Comparison of ENCODE assay signal across 34 cellular contexts in the genomic region with DNA sequence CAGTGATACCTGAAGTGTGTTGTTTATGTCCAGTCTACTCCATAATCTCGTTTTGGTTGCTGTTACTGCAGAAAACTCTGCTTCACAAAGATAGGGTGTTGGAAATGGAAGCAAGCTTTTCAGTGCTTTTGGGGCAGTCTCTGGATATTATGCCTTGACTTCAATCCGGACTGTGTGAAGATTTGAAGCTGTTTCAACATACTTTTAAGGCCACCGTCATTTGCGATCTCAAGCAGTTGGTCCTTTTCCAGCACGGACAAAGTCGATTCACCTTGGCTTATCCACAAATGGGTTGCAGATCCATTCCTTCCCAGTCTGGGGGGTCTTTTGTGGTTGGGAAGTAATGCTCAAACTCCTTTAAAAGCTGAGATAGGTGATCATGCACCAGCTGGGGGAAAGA. TPM values are rescaled to one million over a fixed set of nuclear protein-coding genes. Genes with fewer than 3 reads are reported as not detected.
A peak's percentile ranks its signal among the peaks of the same experiment; 100 is the strongest.
DNase-seq lines count a peak whose midpoint lies in the region; ATAC-seq, FAIRE-seq and TF ChIP-seq lines count a peak whose summit lies in the region.
"Had no signal": no experiment of that assay in that cellular context is flagged by ENCODE, and none has a peak within 500 bp of the region (broad histone marks: within the 10 kb centered on the region; RNA-seq: fewer than 3 reads in every experiment).

No MANE protein-coding gene starts in this region.

- no peak overlapping the region for H4K91ac ChIP-seq in IMR-90 (ENCODE audit: insufficient read depth, low read depth, low read length)

- H3K79me1 ChIP-seq in IMR-90 (ENCODE audit: low read depth in 1 of 2, low read length in 2 of 2), result no peaks in the 10 kb centered on the region

- no peak overlapping the region for H3K23ac ChIP-seq in IMR-90 (ENCODE audit: low read depth, low read length)

- in situ Hi-C loops in IMR-90 (cut with MboI; ENCODE audit: low sequenced_read_pairs), result no loop called here

- dilution Hi-C loops in IMR-90 (cut with HindIII; ENCODE audit: low sequenced_read_pairs, unreplicated experiment), result no loop called here
- dilution Hi-C loops in keratinocyte (cut with MboI; ENCODE audit: extremely low pct_ligation_motif_present, low sequenced_read_pairs), result no loop called here

- H2AK9ac ChIP-seq in IMR-90 (replicated peaks; ENCODE audit: low read depth, low read length, poor library complexity), result no peak overlapping the region

- BruUV-seq in IMR-90 (replicated peaks; lab: Mats Ljungman, UMichigan), result no TSS peak
- no TSS peak for BruUV-seq in A673 (replicated peaks; lab: Mats Ljungman, UMichigan)

- H2BK20ac ChIP-seq in IMR-90 (ENCODE audit: low read depth, low read length), result no peak overlapping the region

- DNase-seq in IMR-90 (no peak), body of pancreas (peak; percentile 36 to 62 (median 48)), keratinocyte (ENCODE audit: low read depth, low spot score) (no peak), pancreas (peak in 3 of 6 donors; percentile 31 to 49 (median 33)), DMS53 (lab: John Stamatoyannopoulos, UW) (no peak), NCI-H2171 (lab: John Stamatoyannopoulos, UW) (no peak), A673 (ENCODE audit: low spot score) (no peak)
- DNase-seq in activated CD4-positive, alpha-beta T cell treated with anti-CD3 and anti-CD28 coated beads, Interleukin-2, amount 50 U/mL, for 48 hours, result no peak
- DNase-seq: 8988T; ACHN; AML-193; BE2C; C1 segment of cervical spinal cord; Caco-2; Calu3; CD4-positive, alpha-beta memory T cell; CD4-positive, alpha-beta T cell; CD4-positive, CD25-positive, alpha-beta regulatory T cell; CD8-positive, alpha-beta memory T cell; CD8-positive, alpha-beta T cell; COR-L47; DMS 273 treated with DMSO at 0.1 percent for 48 hours; DMS153; DMS79; DMS79 treated with DMSO at 0.1 percent for 48 hours; DND-41; EL had no signal

- CTCF ChIA-PET in IMR-90 (lab: Yijun Ruan, JAX) (no interaction called here), A673 (lab: Charles Lee) (no interaction called here)

- H3K36me3 ChIP-seq in IMR-90 (ENCODE audit: control insufficient read depth, insufficient read depth, low read length) (no peaks in the 10 kb centered on the region), body of pancreas (replicated peaks in 1 of 2; ENCODE audit: insufficient read depth in 1 of 2, low read depth in 2 of 2) (no peaks in the 10 kb centered on the region), keratinocyte (ENCODE audit: control insufficient read depth in 2 of 2, extremely low read depth in 1 of 2, insufficient read depth in 2 of 2, low read length in 2 of 2) (no peaks in the 10 kb centered on the region), pancreas (no peaks in the 10 kb centered on the region), A673 (ENCODE audit: insufficient read depth, low read length, poor library complexity, severe bottlenecking) (no peaks in the 10 kb centered on the region)
- H3K36me3 ChIP-seq: BE2C; BLaER1; BLaER1 treated with 17β-estradiol and CSF1 and Interleukin-3, amounts not matched to agents 10 nM and 100 nM had no signal

- H3K9ac ChIP-seq in IMR-90 (ENCODE audit: low read depth, low read length) (no peak overlapping the region), keratinocyte (ENCODE audit: control insufficient read depth, extremely low read depth, insufficient read depth, low read length) (no peak overlapping the region)
- H3K9ac ChIP-seq: BLaER1; BLaER1 treated with 17β-estradiol and CSF1 and Interleukin-3, amounts not matched to agents 10 nM and 100 nM had no signal

- no peaks in the 10 kb centered on the region for H4K20me1 ChIP-seq in IMR-90 (ENCODE audit: insufficient read depth, low read length)
- no peaks in the 10 kb centered on the region for H4K20me1 ChIP-seq in keratinocyte (ENCODE audit: control insufficient read depth, extremely low read depth, insufficient read depth, low read length)
- H4K20me1 ChIP-seq: BLaER1; BLaER1 treated with 17β-estradiol and CSF1 and Interleukin-3, amounts not matched to agents 10 nM and 100 nM had no signal

- H3K79me2 ChIP-seq in keratinocyte (ENCODE audit: control insufficient read depth, insufficient read depth, low read length), result no peaks in the 10 kb centered on the region

- H2BK15ac ChIP-seq in IMR-90 (ENCODE audit: low read depth, low read length), result no peak overlapping the region

- no peak overlapping the region for H2AFZ ChIP-seq in IMR-90 (replicated peaks; ENCODE audit: low read length, poor library complexity)
- H2AFZ ChIP-seq in keratinocyte (ENCODE audit: control insufficient read depth, low read length), result no peak overlapping the region

- no peak for TF ChIP-seq RAD21 in IMR-90 (IDR thresholded peaks at IDR 0.05; ENCODE audit: low read length)

- H3K27me3 ChIP-seq in IMR-90 (ENCODE audit: control insufficient read depth, insufficient read depth, low read length) (no peaks in the 10 kb centered on the region), body of pancreas (no peaks in the 10 kb centered on the region), keratinocyte (ENCODE audit: control insufficient read depth, extremely low read depth, insufficient read depth, low read length) (no peaks in the 10 kb centered on the region), pancreas (no peaks in the 10 kb centered on the region), A673 (replicated peaks; ENCODE audit: insufficient read depth, low read depth, low read length, poor library complexity) (no peaks in the 10 kb centered on the region)
- H3K27me3 ChIP-seq: BE2C; BLaER1; BLaER1 treated with 17β-estradiol and CSF1 and Interleukin-3, amounts not matched to agents 10 nM and 100 nM had no signal

- no peak overlapping the region for H3K18ac ChIP-seq in IMR-90 (ENCODE audit: low read depth, low read length)

- H2BK5ac ChIP-seq in IMR-90 (ENCODE audit: low read depth, low read length, poor library complexity, severe bottlenecking), result no peak overlapping the region

- 0 out of 2 replicates have a peak overlapping the region, but pooled peaks have one; percentile 16 for H3K14ac ChIP-seq in IMR-90 (replicated peaks; ENCODE audit: low read depth, low read length)

- H3K4me3 ChIP-seq in IMR-90 (ENCODE audit: insufficient read depth, low read depth, low read length), result no peak overlapping the region
- no peak overlapping the region for H3K4me3 ChIP-seq in body of pancreas
- no peak overlapping the region for H3K4me3 ChIP-seq in keratinocyte (ENCODE audit: control insufficient read depth in 2 of 3, extremely low read depth in 1 of 3, insufficient read depth in 2 of 3, low read depth in 1 of 3, low read length in 3 of 3)
- H3K4me3 ChIP-seq in pancreas, result no peak overlapping the region
- no peak overlapping the region for H3K4me3 ChIP-seq in A673 (ENCODE audit: low read depth, low read length, poor library complexity, severe bottlenecking)
- H3K4me3 ChIP-seq: A549; BLaER1; BLaER1 treated with 17β-estradiol and CSF1 and Interleukin-3, amounts not matched to agents 10 nM and 100 nM had no signal

- H3K9me1 ChIP-seq in IMR-90 (ENCODE audit: insufficient read depth, low read length) (no peaks in the 10 kb centered on the region), keratinocyte (ENCODE audit: control insufficient read depth, extremely low read depth, insufficient read depth, low read length) (no peaks in the 10 kb centered on the region)

- H2BK120ac ChIP-seq in IMR-90 (ENCODE audit: low read depth, low read length), result no peak overlapping the region

- ATAC-seq in IMR-90 (ENCODE audit: low read depth) (no peak), body of pancreas (peak; percentile 76), pancreas (peak; percentile 74 to 87 (median 86))
- ATAC-seq: A549; CD8-positive, alpha-beta T cell had no signal

- no peak overlapping the region for H4K8ac ChIP-seq in IMR-90 (ENCODE audit: low read depth in 2 of 2, low read length in 2 of 2)

- H4K5ac ChIP-seq in IMR-90 (ENCODE audit: low read depth, low read length), result no peak overlapping the region

- POLR2A ChIA-PET in IMR-90 (lab: Charles Lee; ENCODE audit: unreplicated experiment) (interaction anchor here (0.6 kb wide), 1 partner anchor 566 kb away, joined by 3 read pairs; no protein-coding TSS in a partner anchor), A673 (lab: Charles Lee; ENCODE audit: low non-redundant PET) (no interaction called here)

- H3K27ac ChIP-seq in IMR-90 (ENCODE audit: insufficient read depth, low read length) (no peak overlapping the region), body of pancreas (peak overlapping the region; percentile 27 to 79 (median 67)), keratinocyte (ENCODE audit: control insufficient read depth, insufficient read depth, low read length) (no peak overlapping the region), pancreas (peak overlapping the region in 3 of 4 donors; percentile 24 to 33 (median 28)), A673 (ENCODE audit: low read depth, low read length, poor library complexity, severe bottlenecking) (no peak overlapping the region)
- H3K27ac ChIP-seq: 22Rv1; A549; BLaER1; BLaER1 treated with 17β-estradiol and CSF1 and Interleukin-3, amounts not matched to agents 10 nM and 100 nM; C4-2B had no signal

- H3K9me3 ChIP-seq in IMR-90 (ENCODE audit: control insufficient read depth, insufficient read depth, low read length) (no peaks in the 10 kb centered on the region), body of pancreas (no peaks in the 10 kb centered on the region), keratinocyte (ENCODE audit: control insufficient read depth, low read depth, low read length) (no peaks in the 10 kb centered on the region), pancreas (no peaks in the 10 kb centered on the region), A673 (ENCODE audit: low read depth, low read length, poor library complexity, severe bottlenecking) (no peaks in the 10 kb centered on the region)
- H3K9me3 ChIP-seq: A549, BE2C, BLaER1, Caco-2 had no signal

- H3K4me1 ChIP-seq in IMR-90 (ENCODE audit: control insufficient read depth, insufficient read depth, low read length), result no peaks in the 10 kb centered on the region
- H3K4me1 ChIP-seq in body of pancreas, result peaks cover 19% of the 10 kb centered on the region
- H3K4me1 ChIP-seq in keratinocyte (ENCODE audit: control insufficient read depth, extremely low read depth, insufficient read depth, low read length), result no peaks in the 10 kb centered on the region
- H3K4me1 ChIP-seq in pancreas, result peaks cover 4 to 17% (median 9%) of the 10 kb centered on the region in 3 donors
- H3K4me1 ChIP-seq in A673 (ENCODE audit: insufficient read depth, low read length, poor library complexity, severe bottlenecking), result no peaks in the 10 kb centered on the region
- H3K4me1 ChIP-seq: BLaER1 had no signal

- H3K4me2 ChIP-seq in IMR-90 (ENCODE audit: low read depth, low read length) (no peak overlapping the region), keratinocyte (ENCODE audit: control insufficient read depth, extremely low read depth, insufficient read depth, low read depth, low read length) (no peak overlapping the region)
- H3K4me2 ChIP-seq: A549; BLaER1; BLaER1 treated with 17β-estradiol and CSF1 and Interleukin-3, amounts not matched to agents 10 nM and 100 nM had no signal

- no peak for TF ChIP-seq CTCF in IMR-90 (conservative IDR thresholded peaks at IDR 0.05; ENCODE audit: low read depth, low read length)
- no peak for TF ChIP-seq CTCF in body of pancreas (IDR thresholded peaks at IDR 0.05)
- TF ChIP-seq CTCF in keratinocyte (optimal IDR thresholded peaks at IDR 0.05 in 1 of 3, IDR thresholded peaks at IDR 0.05 in 1 of 3, conservative IDR thresholded peaks at IDR 0.05 in 1 of 3; ENCODE audit: extremely low read depth in 1 of 3, insufficient read depth in 2 of 3, low read length in 3 of 3), result no peak
- no peak for TF ChIP-seq CTCF in pancreas (IDR thresholded peaks at IDR 0.05)
- TF ChIP-seq CTCF in A673 (conservative IDR thresholded peaks at IDR 0.05; ENCODE audit: low read depth, low read length), result no peak

- TF ChIP-seq POLR2A in IMR-90 (IDR thresholded peaks at IDR 0.05; ENCODE audit: low read depth, low read length), result no peak
- TF ChIP-seq POLR2A in body of pancreas (IDR thresholded peaks at IDR 0.05), result no peak

- intact Hi-C loops in IMR-90 (cut with micrococcal nuclease), result loop anchor here (2.0 kb wide), 1 partner anchor 17 kb away; no protein-coding TSS in a partner anchor
- intact Hi-C loops in body of pancreas (cut with DNase I), result no loop called here
- intact Hi-C loops in pancreas (cut with DNase I), result no loop called here
- intact Hi-C loops in A673 (cut with micrococcal nuclease; ENCODE audit: unreplicated experiment), result no loop called here

- H2AK5ac ChIP-seq in IMR-90 (ENCODE audit: low read depth, low read length), result no peak overlapping the region

- no peak overlapping the region for H3K56ac ChIP-seq in IMR-90 (ENCODE audit: extremely low read depth, insufficient read depth, low read length)

- FAIRE-seq in keratinocyte (lab: Jason Lieb, UNC), result peak; percentile 13
- no peak for FAIRE-seq in pancreas (lab: Jason Lieb, UNC)
- FAIRE-seq: A204.1, A549, D721Med had no signal

- H3K4ac ChIP-seq in IMR-90 (ENCODE audit: low read depth, low read length), result 0 out of 2 replicates have a peak overlapping the region, but pooled peaks have one; percentile 15

- no CpG with 5 or more reads among the region's 6 CpGs for WGBS in IMR-90 (ENCODE audit: extremely low coverage in 2 of 2, insufficient read length in 1 of 2), 2 experiments
- WGBS in body of pancreas, 2 donors, result 34 to 56% methylated on average over 5 to 6 of the region's 6 CpGs
- 40 to 46% methylated on average over 6 of the region's 6 CpGs for WGBS in pancreas, 2 donors

RNA-seq across cellular contexts. Expression of gene RBKS, which starts 20.4 kb away (rescaled TPM):
- total RNA-seq in IMR-90 (2012; rRNA removed), result 0.83 and 1.1 TPM in 2 replicates
- 1.1 and 1.4 TPM in 2 replicates for polyA plus RNA-seq in IMR-90 (2012; rRNA removed)
- 0.97 and 1.7 TPM in 2 replicates for polyA plus RNA-seq in IMR-90 (2012; cell fraction: cytosol; rRNA removed)
- 1.2 and 1.8 TPM in 2 replicates for polyA plus RNA-seq in IMR-90 (2012; cell fraction: nucleus; rRNA removed; ENCODE audit: low replicate concordance)
- total RNA-seq in body of pancreas, result 1 to 10 TPM; 1.0 to 7.6 TPM
- 1.5 to 1.9 TPM (median 1.8 TPM) in 3 replicates for polyA plus RNA-seq in keratinocyte
- polyA plus RNA-seq in keratinocyte (2011; ENCODE audit: low read depth), result 0.31 TPM
- polyA plus RNA-seq in keratinocyte (2011; cell fraction: cytosol; rRNA removed), result 2.0 and 2.3 TPM in 2 replicates
- polyA plus RNA-seq in keratinocyte (2011; cell fraction: nucleus; rRNA removed), result 1.7 and 2.5 TPM in 2 replicates
- polyA plus RNA-seq in keratinocyte (2012; ENCODE audit: low replicate concordance), result 1.4 and 1.6 TPM in 2 replicates
- 0.30 to 2.2 TPM (median 1.1 TPM) in 3 replicates for polyA minus RNA-seq in keratinocyte
- not detected for polyA minus RNA-seq in keratinocyte (2011; cell fraction: cytosol; rRNA and poly(A)+ RNA removed)
- 1.4 and 1.7 TPM in 2 replicates for polyA minus RNA-seq in keratinocyte (2011; cell fraction: nucleus; rRNA and poly(A)+ RNA removed)
- total RNA-seq in pancreas, result 1 to 10 TPM; 1.8 to 3.4 (median 2.4) TPM
- polyA plus RNA-seq in pancreas, result 1 to 10 TPM; 1.5 to 3.9 TPM
- total RNA-seq in A673 (2021), result 0.54 and 0.66 TPM in 2 replicates

RNA-seq across cellular contexts. Expression of gene BABAM2, which starts 20.8 kb away (rescaled TPM):
- total RNA-seq in IMR-90 (2012; rRNA removed) (16.7 and 23.1 TPM in 2 replicates), body of pancreas (10 to 100 TPM; 20.5 to 22.4 TPM), pancreas (10 to 100 TPM; 12.7 to 21.3 (median 16.3) TPM), A673 (2021) (21.5 and 21.8 TPM in 2 replicates)
- polyA plus RNA-seq in IMR-90 (2012; rRNA removed) (20.3 and 20.9 TPM in 2 replicates), keratinocyte (24.3 to 30.3 TPM (median 29.8 TPM) in 3 replicates), pancreas (10 to 100 TPM in 1 of 2 donors, 1 to 10 TPM in 1; 9.4 to 15.5 TPM)
- polyA plus RNA-seq in IMR-90 (2012; cell fraction: cytosol; rRNA removed), result 11.4 TPM in 2 replicates
- polyA plus RNA-seq in IMR-90 (2012; cell fraction: nucleus; rRNA removed; ENCODE audit: low replicate concordance), result 4.4 and 16.0 TPM in 2 replicates
- 5.8 TPM for polyA plus RNA-seq in keratinocyte (2011; ENCODE audit: low read depth)
- 29.7 and 48.3 TPM in 2 replicates for polyA plus RNA-seq in keratinocyte (2011; cell fraction: cytosol; rRNA removed)
- 29.3 and 30.2 TPM in 2 replicates for polyA plus RNA-seq in keratinocyte (2011; cell fraction: nucleus; rRNA removed)
- 28.1 and 29.8 TPM in 2 replicates for polyA plus RNA-seq in keratinocyte (2012; ENCODE audit: low replicate concordance)
- 16.4 to 31.4 TPM (median 28.3 TPM) in 3 replicates for polyA minus RNA-seq in keratinocyte
- polyA minus RNA-seq in keratinocyte (2011; cell fraction: cytosol; rRNA and poly(A)+ RNA removed), result 17.6 TPM
- polyA minus RNA-seq in keratinocyte (2011; cell fraction: nucleus; rRNA and poly(A)+ RNA removed), result 20.4 and 55.5 TPM in 2 replicates

Comparison
In these comparisons a context has a peak if more than half of its experiments do, and no peak if none do; other contexts are left out.
1. DNase-seq: peak in body of pancreas (4 of 4); none in IMR-90 (single experiment), keratinocyte (single experiment), DMS53 (single experiment), activated CD4-positive, alpha-beta T cell treated with anti-CD3 and anti-CD28 coated beads, Interleukin-2, amount 50 U/mL, for 48 hours (0 of 2), NCI-H2171 (single experiment) and A673 (single experiment).
2. H3K27ac ChIP-seq: peak in body of pancreas (4 of 4) and pancreas (3 of 4); none in IMR-90 (single experiment), keratinocyte (single experiment) and A673 (single experiment).